ENCODE assay signal across 8 cellular contexts in the genomic region with DNA sequence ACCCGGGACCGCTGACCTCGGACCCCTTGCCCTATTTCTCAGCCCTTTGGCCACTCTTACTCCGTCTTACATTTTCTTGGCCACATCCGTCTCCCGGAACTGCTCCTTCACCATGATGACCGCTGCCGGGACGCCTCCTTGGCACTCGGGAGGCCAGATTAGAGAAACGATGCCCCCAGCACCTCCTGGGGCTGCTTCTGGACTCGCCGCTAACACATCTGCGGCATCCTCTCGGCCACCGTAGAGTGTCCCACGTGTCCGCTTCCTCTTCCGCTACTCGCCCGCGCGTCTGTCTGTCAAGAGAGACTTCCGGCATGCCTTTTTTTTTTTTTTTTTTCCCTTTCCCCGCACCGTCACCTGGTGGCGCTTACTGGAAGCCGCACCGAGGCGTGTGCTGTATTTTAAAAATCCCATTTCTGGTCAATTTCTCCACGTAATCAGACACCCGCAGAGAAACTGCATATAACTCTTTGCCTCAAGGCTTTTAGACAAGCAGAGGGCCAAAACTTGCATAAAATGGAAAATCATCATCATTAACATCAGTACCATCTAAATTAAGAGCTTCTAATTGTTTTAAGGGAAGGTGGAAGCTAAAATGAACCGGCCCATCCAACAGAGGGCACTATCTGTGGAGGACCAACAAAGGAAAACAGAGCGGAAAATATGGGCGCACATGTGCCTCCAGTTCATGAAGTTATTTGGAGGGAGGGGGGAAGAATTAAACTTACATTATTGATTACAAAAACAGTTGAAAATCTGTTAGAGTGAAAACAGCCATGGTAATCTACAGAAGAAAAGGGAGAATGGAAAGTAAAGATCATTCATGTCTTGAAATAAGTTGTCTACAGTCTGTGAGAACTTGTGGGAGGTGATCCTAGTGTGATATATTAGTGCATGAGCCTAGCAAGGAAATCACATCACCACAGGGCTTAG. TPM values are rescaled to one million over a fixed set of nuclear protein-coding genes. Genes with fewer than 3 reads are reported as not detected.
DNase-seq lines count a peak whose midpoint lies in the region; ATAC-seq and TF ChIP-seq lines count a peak whose summit lies in the region.

TSS of gene POLR3A (minus strand) at position 222 of the 933 bp plus-strand sequence. CDS start at position 114, 108 bp downstream.

- H3K4me3 Mint-ChIP-seq in T-helper 17 cell = peak within 1 kb of the TSS; percentile 100

- peak within 1 kb of the TSS; percentile 88 for H3K4me3 ChIP-seq in right cardiac atrium (ENCODE audit: low read length)
- H3K4me3 ChIP-seq in vagina = peak within 1 kb of the TSS; percentile 90 to 91

- H3K36me3 ChIP-seq in vagina = peaks cover 5 to 17% of the 10 kb centered on the region in 2 donors

- H3K27me3 ChIP-seq in right cardiac atrium (ENCODE audit: control insufficient read depth, insufficient read depth) (no peaks in the 10 kb centered on the region), vagina (no peaks in the 10 kb centered on the region)

- DNase-seq in GM13977 (ENCODE audit: low spot score) (peak; percentile 90), NCI-H1694 (lab: John Stamatoyannopoulos, UW) (peak; percentile 90), T-helper 17 cell (peak; percentile 81 to 87 (median 85)), anterior cingulate cortex (lab: John Stamatoyannopoulos, UW) (peak; percentile 38 to 93 (median 85)), right cardiac atrium (peak; percentile 98 to 99 (median 98)), putamen (ENCODE audit: low spot score) (peak; percentile 88), vagina (ENCODE audit: extremely low spot score in 2 of 2) (peak in 1 of 2 donors; percentile 94)

- H3K9me3 ChIP-seq in T-helper 17 cell (ENCODE audit: control insufficient read depth, low read length, poor library complexity, severe bottlenecking) (no peaks in the 10 kb centered on the region), right cardiac atrium (ENCODE audit: control insufficient read depth, low read length) (no peaks in the 10 kb centered on the region), vagina (no peaks in the 10 kb centered on the region)

- H3K27ac Mint-ChIP-seq in T-helper 17 cell = peak within 1 kb of the TSS; percentile 99

- no peak for TF ChIP-seq POLR2A in vagina (IDR thresholded peaks at IDR 0.05)

- peak; percentile 66 for ATAC-seq in HG02884 (IDR thresholded peaks at IDR 0.05; ENCODE audit: unreplicated experiment)
- peak; percentile 69 for ATAC-seq in T-helper 17 cell
- peak; percentile 81 to 83 for ATAC-seq in right cardiac atrium

- intact Hi-C loops in right cardiac atrium (cut with DNase I) = no loop called here
- intact Hi-C loops in vagina (cut with DNase I) = loop anchor here (10.0 kb wide), 1 partner anchor 175 kb away; no protein-coding TSS in a partner anchor

- peaks cover 10% of the 10 kb centered on the region for H3K36me3 Mint-ChIP-seq in T-helper 17 cell (ENCODE audit: low read depth)

- H3K27me3 Mint-ChIP-seq in T-helper 17 cell = no peaks in the 10 kb centered on the region

- in situ Hi-C loops in GM13977 (cut with MboI; ENCODE audit: low pct_unique_long_range_greater_than_20kb, low sequenced_read_pairs, unreplicated experiment) = loop anchor here (25.0 kb wide), 1 partner anchor 1158 kb away; no protein-coding TSS in a partner anchor

- under 1% methylated on average over 35 of the region's 35 CpGs for WGBS in right cardiac atrium

- H3K27ac ChIP-seq in right cardiac atrium (ENCODE audit: low read length) (peak within 1 kb of the TSS; percentile 67), vagina (peak within 1 kb of the TSS; percentile 73)

- TF ChIP-seq CTCF in GM13977 (IDR thresholded peaks at IDR 0.05; ENCODE audit: extremely low read depth, insufficient read depth, missing control alignments) (peak; percentile 65), vagina (IDR thresholded peaks at IDR 0.05) (peak; percentile 49 to 79 (median 59))

- H3K4me1 Mint-ChIP-seq in T-helper 17 cell = peaks cover 34% of the 10 kb centered on the region

- H3K4me1 ChIP-seq in right cardiac atrium (ENCODE audit: control insufficient read depth, insufficient read depth, low read length) (peaks cover 5% of the 10 kb centered on the region), vagina (peaks cover 30% of the 10 kb centered on the region)

RNA-seq across cellular contexts. Expression of gene POLR3A, which starts in this region (rescaled TPM):
- total RNA-seq in T-helper 17 cell (10 to 100 TPM; 10.9 to 12.0 TPM), right cardiac atrium (10 to 100 TPM in 1 of 4 donors, 1 to 10 TPM in 3; 8.2 to 10.2 (median 9.2) TPM), vagina (16.9 TPM)
- 3.9 TPM for polyA plus RNA-seq in right cardiac atrium
